ENCODE assay signal across 8 cellular contexts in genomic region chr16:54237-54581, GRCh38. TPM values are rescaled to one million over a fixed set of nuclear protein-coding genes. Genes with fewer than 3 reads are reported as not detected.
DNase-seq lines count a peak whose midpoint lies in the region; ATAC-seq and TF ChIP-seq lines count a peak whose summit lies in the region.

No MANE protein-coding gene starts in this region.

- H3K23ac ChIP-seq in H9 (ENCODE audit: insufficient read length, low read depth, low read length): no peak overlapping the region

- peaks cover 12 to 19% of the 10 kb centered on the region in 2 experiments for H3K4me1 Mint-ChIP-seq in H9
- peaks cover 13% of the 10 kb centered on the region for H3K4me1 Mint-ChIP-seq in WTC11

- no peak overlapping the region for H3K4ac ChIP-seq in H9 (ENCODE audit: low read depth, low read length)

- H3K4me2 ChIP-seq in H9 (ENCODE audit: insufficient read depth, insufficient read length, low read length) (peak overlapping the region; percentile 78), smooth muscle cell (peak overlapping the region; percentile 97)

- no peak overlapping the region; the same call in 1 of the 2 replicates for H3K14ac ChIP-seq in H9 (ENCODE audit: insufficient read depth, low read length)

- POLR2A ChIA-PET in WTC11 (lab: Charles Lee): interaction anchor here (1.6 kb wide), 1 partner anchor 17 kb away, joined by 16 read pairs; the partner anchor contains the start of gene RHBDF1

- no peak overlapping the region for H3K27ac ChIP-seq in H9 (ENCODE audit: insufficient read length, low read depth, low read length)
- H3K27ac ChIP-seq in iPS DF 6.9 (ENCODE audit: low read length): no peak overlapping the region
- no peak overlapping the region for H3K27ac ChIP-seq in smooth muscle cell (ENCODE audit: low read depth)

- no peaks in the 10 kb centered on the region for H3K27me3 Mint-ChIP-seq in H9 (ENCODE audit: low read depth)
- H3K27me3 Mint-ChIP-seq in WTC11 (ENCODE audit: low read depth): no peaks in the 10 kb centered on the region; the same call in 1 of the 2 replicates

- H3K9me3 ChIP-seq in H9 (ENCODE audit: control insufficient read depth, low read depth, low read length) (no peaks in the 10 kb centered on the region), iPS DF 6.9 (ENCODE audit: control insufficient read depth, insufficient read depth, low read length) (no peaks in the 10 kb centered on the region), smooth muscle cell (replicated peaks; ENCODE audit: low read depth) (no peaks in the 10 kb centered on the region)

- CTCF ChIA-PET in WTC11 (lab: Charles Lee): interaction anchor here (1.3 to 2.5 kb wide), 3 partner anchors 12 to 53 kb away, joined by 18 to 39 read pairs (median 25); no protein-coding TSS in a partner anchor

- H2AFZ ChIP-seq in H9 (ENCODE audit: low read length) (no peak overlapping the region), smooth muscle cell (ENCODE audit: low read depth) (no peak overlapping the region)

- H3K4me1 ChIP-seq in H9 (ENCODE audit: insufficient read depth, low read length) (no peaks in the 10 kb centered on the region), iPS DF 6.9 (ENCODE audit: control insufficient read depth, insufficient read depth, low read length) (no peaks in the 10 kb centered on the region), smooth muscle cell (ENCODE audit: low read depth) (peaks cover 6% of the 10 kb centered on the region)

- H3K79me2 ChIP-seq in H9 (ENCODE audit: insufficient read depth, low read length): peaks cover 2% of the 10 kb centered on the region; the same call in 1 of the 2 replicates
- H3K79me2 ChIP-seq in smooth muscle cell (ENCODE audit: low read depth): peaks cover 12% of the 10 kb centered on the region

- TF ChIP-seq CTCF in H9 (conservative IDR thresholded peaks at IDR 0.05): no peak
- TF ChIP-seq CTCF in WTC11 (IDR thresholded peaks at IDR 0.05): no peak
- TF ChIP-seq CTCF in smooth muscle cell (IDR thresholded peaks at IDR 0.05; ENCODE audit: borderline replicate concordance, insufficient read depth, poor library complexity, severe bottlenecking): no peak

- H3K79me1 ChIP-seq in H9 (ENCODE audit: insufficient read depth, low read depth, low read length, poor library complexity, severe bottlenecking): peaks cover 2% of the 10 kb centered on the region

- DNase-seq in H9 (no peak), WTC11 (ENCODE audit: low spot score) (no peak), iPS DF 6.9 (ENCODE audit: low read depth, low spot score) (no peak), smooth muscle cell (lab: John Stamatoyannopoulos, UW; ENCODE audit: unreplicated experiment) (no peak), GOT3 (lab: John Stamatoyannopoulos, UW) (no peak), T-helper 9 cell (no peak), HuH-7.5 (ENCODE audit: low spot score) (no peak)

- no peak overlapping the region for H2BK20ac ChIP-seq in H9 (ENCODE audit: low read depth, low read length, poor library complexity, severe bottlenecking)

- H3K4me3 Mint-ChIP-seq in H9 (peak overlapping the region; percentile 98 to 100), WTC11 (peak overlapping the region; percentile 99)

- H2BK5ac ChIP-seq in H9 (ENCODE audit: insufficient read length, low read length): no peak overlapping the region

- H3K27ac Mint-ChIP-seq in H9 (no peak overlapping the region), WTC11 (no peak overlapping the region)

- H2AK5ac ChIP-seq in H9 (ENCODE audit: insufficient read length, low read length): no peak overlapping the region

- peaks cover 3 to 8% of the 10 kb centered on the region in 2 experiments; a peak in 3 of 5 replicates for H3K9me3 Mint-ChIP-seq in H9
- no peaks in the 10 kb centered on the region for H3K9me3 Mint-ChIP-seq in WTC11

- H2BK12ac ChIP-seq in H9 (ENCODE audit: insufficient read length, low read depth, low read length): no peak overlapping the region

- H3K4me3 ChIP-seq in iPS DF 6.9 (ENCODE audit: low read length) (peak overlapping the region; percentile 72; the same call in 1 of the 2 replicates), smooth muscle cell (peak overlapping the region; percentile 68)

- no peak overlapping the region for H4K91ac ChIP-seq in H9 (ENCODE audit: insufficient read length, low read depth, low read length)

- no peak overlapping the region for H4K8ac ChIP-seq in H9 (replicated peaks; ENCODE audit: insufficient read length, low read depth, low read length)

- H3K18ac ChIP-seq in H9 (ENCODE audit: insufficient read length, low read depth, low read length): no peak overlapping the region

- peaks cover 29% of the 10 kb centered on the region for H3K36me3 ChIP-seq in iPS DF 6.9 (ENCODE audit: control insufficient read depth, insufficient read depth, low read length)
- H3K36me3 ChIP-seq in smooth muscle cell (ENCODE audit: low read depth): no peaks in the 10 kb centered on the region

- H3K36me3 Mint-ChIP-seq in H9 (ENCODE audit: insufficient read depth in 1 of 3, low read depth in 3 of 3) (peaks cover 33 to 77% (median 64%) of the 10 kb centered on the region in 3 experiments), WTC11 (peaks cover 53% of the 10 kb centered on the region)

- no peak overlapping the region for H3K56ac ChIP-seq in H9 (ENCODE audit: insufficient read length, low read depth, low read length)

- H3K27me3 ChIP-seq in H9 (ENCODE audit: insufficient read depth, low read length) (no peaks in the 10 kb centered on the region), iPS DF 6.9 (ENCODE audit: control insufficient read depth, insufficient read depth, low read length) (no peaks in the 10 kb centered on the region), smooth muscle cell (ENCODE audit: low read depth) (no peaks in the 10 kb centered on the region)

- no peaks in the 10 kb centered on the region for H3F3A ChIP-seq in smooth muscle cell (ENCODE audit: low read depth)

- H2BK15ac ChIP-seq in H9 (ENCODE audit: low read depth, low read length): no peak overlapping the region; the same call in 1 of the 2 replicates

- no peak overlapping the region for H2BK120ac ChIP-seq in H9 (ENCODE audit: low read depth, low read length, poor library complexity, severe bottlenecking)

- no peak overlapping the region for H3T11ph ChIP-seq in H9 (ENCODE audit: low read length)

- H3K9ac ChIP-seq in H9 (ENCODE audit: extremely low read depth, insufficient read length, low read length): peak overlapping the region; percentile 36
- peak overlapping the region; percentile 74 for H3K9ac ChIP-seq in smooth muscle cell (ENCODE audit: low read depth)

- WGBS in H9 (ENCODE audit: extremely low coverage, insufficient read length, low lambda C conversion rate): no CpG with 5 or more reads among the region's 12 CpGs
- WGBS in iPS DF 6.9 (ENCODE audit: insufficient coverage, insufficient read length): no CpG with 5 or more reads among the region's 12 CpGs
- 66% methylated on average over 12 of the region's 12 CpGs for WGBS in smooth muscle cell (ENCODE audit: low lambda C conversion rate)

- no peak for ATAC-seq in WTC11
- ATAC-seq in HG03196 (IDR thresholded peaks at IDR 0.05; ENCODE audit: unreplicated experiment): no peak

- H4K5ac ChIP-seq in H9 (ENCODE audit: insufficient read length, low read depth, low read length): no peak overlapping the region

- H4K20me1 ChIP-seq in H9 (ENCODE audit: control insufficient read depth, insufficient read depth, insufficient read length) (no peaks in the 10 kb centered on the region), smooth muscle cell (ENCODE audit: low read depth) (peaks cover 3% of the 10 kb centered on the region)

- H3K23me2 ChIP-seq in H9 (ENCODE audit: insufficient read length, low read depth, low read length, poor library complexity, severe bottlenecking): no peaks in the 10 kb centered on the region

TF ChIP-seq in WTC11, 78 proteins besides CTCF, POLR2A, EP300 and RAD21:
- TF ChIP-seq RORB (CRISPR knock-in tag; IDR thresholded peaks at IDR 0.05): no peak
- TF ChIP-seq ZNF121 (CRISPR knock-in tag; IDR thresholded peaks at IDR 0.05): peak; percentile 84
- TF ChIP-seq IRF2 (CRISPR knock-in tag; IDR thresholded peaks at IDR 0.05; ENCODE audit: borderline replicate concordance, low read depth): no peak
- TF ChIP-seq GTF2I (CRISPR knock-in tag; conservative IDR thresholded peaks at IDR 0.05): peak; percentile 63; the same call in 1 of the 2 replicates
- TF ChIP-seq, protein P1, sequence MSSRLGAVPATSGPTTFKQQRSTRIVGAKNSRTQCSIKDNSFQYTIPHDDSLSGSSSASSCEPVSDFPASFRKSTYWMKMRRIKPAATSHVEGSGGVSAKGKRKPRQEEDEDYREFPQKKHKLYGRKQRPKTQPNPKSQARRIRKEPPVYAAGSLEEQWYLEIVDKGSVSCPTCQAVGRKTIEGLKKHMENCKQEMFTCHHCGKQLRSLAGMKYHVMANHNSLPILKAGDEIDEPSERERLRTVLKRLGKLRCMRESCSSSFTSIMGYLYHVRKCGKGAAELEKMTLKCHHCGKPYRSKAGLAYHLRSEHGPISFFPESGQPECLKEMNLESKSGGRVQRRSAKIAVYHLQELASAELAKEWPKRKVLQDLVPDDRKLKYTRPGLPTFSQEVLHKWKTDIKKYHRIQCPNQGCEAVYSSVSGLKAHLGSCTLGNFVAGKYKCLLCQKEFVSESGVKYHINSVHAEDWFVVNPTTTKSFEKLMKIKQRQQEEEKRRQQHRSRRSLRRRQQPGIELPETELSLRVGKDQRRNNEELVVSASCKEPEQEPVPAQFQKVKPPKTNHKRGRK (CRISPR knock-in tag; IDR thresholded peaks at IDR 0.05; ENCODE audit: borderline replicate concordance): no peak
- no peak for TF ChIP-seq ETV6 (CRISPR knock-in tag; IDR thresholded peaks at IDR 0.05)
- TF ChIP-seq PREB (CRISPR knock-in tag; IDR thresholded peaks at IDR 0.05; ENCODE audit: borderline replicate concordance): no peak

RNA-seq across cellular contexts. Expression of gene SNRNP25, which starts 0.6 kb away (rescaled TPM):
- total RNA-seq in H9 (2021): 75.3 and 78.5 TPM in 2 replicates
- 51.6 to 55.9 TPM (median 54.7 TPM) in 3 replicates for total RNA-seq in WTC11 (2021)
- 20.1 and 21.4 TPM in 2 replicates for total RNA-seq in smooth muscle cell
- polyA plus RNA-seq in smooth muscle cell: 45.9 and 48.2 TPM in 2 replicates

RNA-seq across cellular contexts. Expression of gene POLR3K, which starts 0.8 kb away (rescaled TPM):
- total RNA-seq in H9 (2021): 53.6 and 56.6 TPM in 2 replicates
- total RNA-seq in WTC11 (2021): 37.9 to 40.1 TPM (median 38.6 TPM) in 3 replicates
- 2.1 and 2.9 TPM in 2 replicates for total RNA-seq in smooth muscle cell
- 10.5 and 11.1 TPM in 2 replicates for polyA plus RNA-seq in smooth muscle cell

RNA-seq across cellular contexts. Expression of gene RHBDF1, which starts 18.2 kb away (rescaled TPM):
- total RNA-seq in H9 (2021) (34.6 and 35.7 TPM in 2 replicates), WTC11 (2021) (40.9 to 60.8 TPM (median 44.2 TPM) in 3 replicates), smooth muscle cell (38.2 and 41.4 TPM in 2 replicates)
- polyA plus RNA-seq in smooth muscle cell: 68.0 and 84.9 TPM in 2 replicates

RNA-seq across cellular contexts. Expression of gene MPG, which starts 23.8 kb away (rescaled TPM):
- total RNA-seq in H9 (2021): 39.1 and 41.7 TPM in 2 replicates
- total RNA-seq in WTC11 (2021): 60.0 to 62.0 TPM (median 60.0 TPM) in 3 replicates
- 73.8 and 84.7 TPM in 2 replicates for total RNA-seq in smooth muscle cell
- polyA plus RNA-seq in smooth muscle cell: 104 and 120 TPM in 2 replicates

Comparison
In these comparisons a context has a peak if more than half of its experiments do, and no peak if none do; other contexts are left out.
1. RNA of gene POLR3K, which starts 0.8 kb away (total RNA-seq): 53.6 to 56.6 TPM in H9 and 37.9 to 40.1 TPM in WTC11; 2.1 to 2.9 TPM in smooth muscle cell; every median in the first group is over 10 times any median in the second.